13 cellular contexts compared by ENCODE assay signal in genomic region chr2:60544980-60545560, GRCh38. TPM values are rescaled to one million over a fixed set of nuclear protein-coding genes. Genes with fewer than 3 reads are reported as not detected.
A peak's percentile ranks its signal among the peaks of the same experiment; 100 is the strongest.
DNase-seq lines count a peak whose midpoint lies in the region; ATAC-seq and TF ChIP-seq lines count a peak whose summit lies in the region.
"Had no signal": no experiment of that assay in that cellular context is flagged by ENCODE, and none has a peak within 500 bp of the region (broad histone marks: within the 10 kb centered on the region; RNA-seq: fewer than 3 reads in every experiment).

No MANE protein-coding gene starts in this region.

- DNase-seq in GM23338 (ENCODE audit: low spot score), result no peak
- DNase-seq in memory B cell (ENCODE audit: low spot score in 2 of 2), result no peak
- no peak for DNase-seq in T-cell
- no peak for DNase-seq in neural progenitor cell (ENCODE audit: low spot score)
- no peak for DNase-seq in Ammon's horn (ENCODE audit: low spot score)
- no peak for DNase-seq in NCI-H1417 treated with DMSO at 0.1 percent for 48 hours (lab: John Stamatoyannopoulos, UW)
- DNase-seq: ACHN, mammary epithelial cell, psoas muscle, WERI-Rb-1 had no signal

- H3K9ac ChIP-seq in BLaER1 (peak overlapping the region; percentile 99; the same call in 1 of the 2 replicates), OCI-LY3 (ENCODE audit: low read length) (no peak overlapping the region), neural progenitor cell (no peak overlapping the region)

- TF ChIP-seq CTCF in GM23338 (conservative IDR thresholded peaks at IDR 0.05; ENCODE audit: low read depth in 2 of 2), result no peak
- TF ChIP-seq CTCF in OCI-LY3 (IDR thresholded peaks at IDR 0.05; ENCODE audit: low read depth, low read length), result no peak
- TF ChIP-seq CTCF in neural progenitor cell (IDR thresholded peaks at IDR 0.05), result no peak

- H3K79me2 ChIP-seq in GM23338 (replicated peaks; ENCODE audit: insufficient read depth), result peaks cover 100% of the 10 kb centered on the region
- H3K79me2 ChIP-seq in OCI-LY3 (ENCODE audit: low read length), result peaks cover 100% of the 10 kb centered on the region
- H3K79me2 ChIP-seq in neural progenitor cell (ENCODE audit: low read depth), result peaks cover 25% of the 10 kb centered on the region

- H3F3A ChIP-seq in GM23338 (replicated peaks; ENCODE audit: low read depth) (no peaks in the 10 kb centered on the region), neural progenitor cell (ENCODE audit: low read depth) (peaks cover 16% of the 10 kb centered on the region)

- H3K27me3 ChIP-seq in BLaER1 (no peaks in the 10 kb centered on the region), GM23338 (ENCODE audit: insufficient read depth) (no peaks in the 10 kb centered on the region), OCI-LY3 (ENCODE audit: low read depth, low read length) (no peaks in the 10 kb centered on the region), neural progenitor cell (no peaks in the 10 kb centered on the region)

- peak overlapping the region; percentile 98 for H3K27ac ChIP-seq in BLaER1
- H3K27ac ChIP-seq in GM23338 (ENCODE audit: low read depth), result peak overlapping the region; percentile 65
- H3K27ac ChIP-seq in OCI-LY3 (ENCODE audit: low read length), result 0 out of 2 replicates have a peak overlapping the region, but pooled peaks have one; percentile 11
- H3K27ac ChIP-seq in neural progenitor cell, result no peak overlapping the region
- H3K27ac ChIP-seq: psoas muscle, thoracic aorta, WERI-Rb-1 had no signal

- H3K36me3 ChIP-seq in BLaER1 (peaks cover 58% of the 10 kb centered on the region), GM23338 (ENCODE audit: insufficient read depth) (peaks cover 14% of the 10 kb centered on the region; the same call in 1 of the 2 replicates), OCI-LY3 (replicated peaks; ENCODE audit: low read depth, low read length) (peaks cover 88% of the 10 kb centered on the region), neural progenitor cell (no peaks in the 10 kb centered on the region)
- H3K36me3 ChIP-seq: thoracic aorta had no signal

- ATAC-seq in GM23338 (no peak), memory B cell (ENCODE audit: low read depth) (no peak), T-cell (replicated peaks in 1 of 4) (no peak)
- ATAC-seq: psoas muscle had no signal

- H3K27me3 Mint-ChIP-seq in GM23338 (ENCODE audit: insufficient read depth, low read depth, poor library complexity) (no peaks in the 10 kb centered on the region), memory B cell (no peaks in the 10 kb centered on the region), T-cell (peaks cover 45 to 65% of the 10 kb centered on the region in 2 donors), neural progenitor cell (ENCODE audit: insufficient read depth, low read depth) (peaks cover 19% of the 10 kb centered on the region)

- H2AFZ ChIP-seq in GM23338 (no peak overlapping the region), OCI-LY3 (ENCODE audit: low read depth, low read length) (no peak overlapping the region), neural progenitor cell (replicated peaks) (no peak overlapping the region)

- H3K36me3 Mint-ChIP-seq in GM23338 (ENCODE audit: low read depth) (peaks cover 56% of the 10 kb centered on the region), memory B cell (peaks cover 33% of the 10 kb centered on the region), T-cell (no peaks in the 10 kb centered on the region), neural progenitor cell (peaks cover 3% of the 10 kb centered on the region)

- CTCF ChIA-PET in T-cell (lab: Charles Lee), result interaction anchor here in 1 of 2 donors (0.6 to 1.4 kb wide), 3 partner anchors 17 to 30 kb away, joined by 3 read pairs; no protein-coding TSS in a partner anchor

- POLR2A ChIA-PET in T-cell (lab: Charles Lee), result no interaction called here

- H3K4me1 ChIP-seq in BLaER1 (peaks cover 86% of the 10 kb centered on the region), GM23338 (ENCODE audit: insufficient read depth) (peaks cover 58% of the 10 kb centered on the region), OCI-LY3 (ENCODE audit: low read length) (peaks cover 74% of the 10 kb centered on the region), neural progenitor cell (peaks cover 28% of the 10 kb centered on the region)

- H4K20me1 ChIP-seq in BLaER1, result peaks cover 89% of the 10 kb centered on the region
- peaks cover 36% of the 10 kb centered on the region for H4K20me1 ChIP-seq in GM23338 (replicated peaks; ENCODE audit: insufficient read depth)
- H4K20me1 ChIP-seq in OCI-LY3 (ENCODE audit: insufficient read depth, low read length), result peaks cover 91% of the 10 kb centered on the region
- no peaks in the 10 kb centered on the region for H4K20me1 ChIP-seq in neural progenitor cell (ENCODE audit: low read depth)

- H3K4me2 ChIP-seq in BLaER1 (peak overlapping the region; percentile 92), GM23338 (no peak overlapping the region), OCI-LY3 (ENCODE audit: low read length) (peak overlapping the region; percentile 78), neural progenitor cell (no peak overlapping the region)

- H3K4me3 ChIP-seq in BLaER1 (peak overlapping the region; percentile 94), GM23338 (no peak overlapping the region), OCI-LY3 (ENCODE audit: low read length) (no peak overlapping the region), neural progenitor cell (no peak overlapping the region)
- H3K4me3 ChIP-seq: psoas muscle, thoracic aorta had no signal

- H3K9me3 ChIP-seq in BLaER1, result no peaks in the 10 kb centered on the region
- no peaks in the 10 kb centered on the region for H3K9me3 ChIP-seq in OCI-LY3 (ENCODE audit: insufficient read depth, low read length)
- no peaks in the 10 kb centered on the region for H3K9me3 ChIP-seq in neural progenitor cell (ENCODE audit: low read depth)
- H3K9me3 ChIP-seq: psoas muscle, thoracic aorta had no signal

- H3K9me3 Mint-ChIP-seq in GM23338, result no peaks in the 10 kb centered on the region; the same call in 2 of the 3 replicates
- H3K9me3 Mint-ChIP-seq in memory B cell, result no peaks in the 10 kb centered on the region
- H3K9me3 Mint-ChIP-seq in T-cell, result no peaks in the 10 kb centered on the region
- H3K9me3 Mint-ChIP-seq in neural progenitor cell, result no peaks in the 10 kb centered on the region

- H3K27ac Mint-ChIP-seq in GM23338 (no peak overlapping the region), memory B cell (peak overlapping the region; percentile 92), T-cell (no peak overlapping the region), neural progenitor cell (no peak overlapping the region)

- peaks cover 73% of the 10 kb centered on the region for H3K4me1 Mint-ChIP-seq in GM23338
- H3K4me1 Mint-ChIP-seq in memory B cell, result peaks cover 55% of the 10 kb centered on the region
- peaks cover 13 to 22% (median 15%) of the 10 kb centered on the region in 3 donors for H3K4me1 Mint-ChIP-seq in T-cell
- H3K4me1 Mint-ChIP-seq in neural progenitor cell, result peaks cover 18% of the 10 kb centered on the region

- H3K4me3 Mint-ChIP-seq in GM23338, result no peak overlapping the region; the same call in 2 of the 3 replicates
- peak overlapping the region; percentile 100 for H3K4me3 Mint-ChIP-seq in memory B cell
- H3K4me3 Mint-ChIP-seq in T-cell, result no peak overlapping the region
- H3K4me3 Mint-ChIP-seq in neural progenitor cell, result no peak overlapping the region

- no peaks in the 10 kb centered on the region for H3K9me2 ChIP-seq in GM23338 (ENCODE audit: insufficient read depth)

TF ChIP-seq in GM23338, 12 proteins besides CTCF, POLR2A, EP300 and RAD21 (continues in another document):
- TF ChIP-seq, protein P1, sequence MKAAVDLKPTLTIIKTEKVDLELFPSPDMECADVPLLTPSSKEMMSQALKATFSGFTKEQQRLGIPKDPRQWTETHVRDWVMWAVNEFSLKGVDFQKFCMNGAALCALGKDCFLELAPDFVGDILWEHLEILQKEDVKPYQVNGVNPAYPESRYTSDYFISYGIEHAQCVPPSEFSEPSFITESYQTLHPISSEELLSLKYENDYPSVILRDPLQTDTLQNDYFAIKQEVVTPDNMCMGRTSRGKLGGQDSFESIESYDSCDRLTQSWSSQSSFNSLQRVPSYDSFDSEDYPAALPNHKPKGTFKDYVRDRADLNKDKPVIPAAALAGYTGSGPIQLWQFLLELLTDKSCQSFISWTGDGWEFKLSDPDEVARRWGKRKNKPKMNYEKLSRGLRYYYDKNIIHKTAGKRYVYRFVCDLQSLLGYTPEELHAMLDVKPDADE (IDR thresholded peaks at IDR 0.05), result no peak
- TF ChIP-seq ZNF331 (CRISPR knock-in tag; IDR thresholded peaks at IDR 0.05; ENCODE audit: low read depth) (no peak), NANOG (IDR thresholded peaks at IDR 0.05; ENCODE audit: borderline replicate concordance) (no peak), JUNB (IDR thresholded peaks at IDR 0.05; ENCODE audit: unreplicated experiment) (no peak), EZH2 (IDR thresholded peaks at IDR 0.05; ENCODE audit: low read depth, unreplicated experiment) (no peak), EZH2phosphoT487 (IDR thresholded peaks at IDR 0.05; ENCODE audit: unreplicated experiment) (no peak)

RNA-seq across cellular contexts. Expression of gene BCL11A, which starts 8.4 kb away (rescaled TPM):
- total RNA-seq in GM23338 (2014; rRNA removed; shearing (Covaris generic)), result 49.2 and 57.5 TPM in 2 replicates
- polyA plus RNA-seq in GM23338 (2016; fragmentation: Nextera tagmentation; extraction: Ambion mirVana), result 72.5 and 77.6 TPM in 2 replicates
- total RNA-seq in T-cell (10 to 100 TPM in 1 of 5 donors, 1 to 10 TPM in 4; 3.6 to 11.9 (median 5.6) TPM), neural progenitor cell (ENCODE audit: low replicate concordance) (0.67 and 1.0 TPM in 2 replicates)

Comparison
In these comparisons a context has a peak if more than half of its experiments do, and no peak if none do; other contexts are left out.
1. H3K4me2 ChIP-seq: peak in BLaER1 (single experiment) and OCI-LY3 (single experiment); none in GM23338 (single experiment) and neural progenitor cell (single experiment).